Comparison of ENCODE assay signal across 7 cellular contexts in the genomic region with DNA sequence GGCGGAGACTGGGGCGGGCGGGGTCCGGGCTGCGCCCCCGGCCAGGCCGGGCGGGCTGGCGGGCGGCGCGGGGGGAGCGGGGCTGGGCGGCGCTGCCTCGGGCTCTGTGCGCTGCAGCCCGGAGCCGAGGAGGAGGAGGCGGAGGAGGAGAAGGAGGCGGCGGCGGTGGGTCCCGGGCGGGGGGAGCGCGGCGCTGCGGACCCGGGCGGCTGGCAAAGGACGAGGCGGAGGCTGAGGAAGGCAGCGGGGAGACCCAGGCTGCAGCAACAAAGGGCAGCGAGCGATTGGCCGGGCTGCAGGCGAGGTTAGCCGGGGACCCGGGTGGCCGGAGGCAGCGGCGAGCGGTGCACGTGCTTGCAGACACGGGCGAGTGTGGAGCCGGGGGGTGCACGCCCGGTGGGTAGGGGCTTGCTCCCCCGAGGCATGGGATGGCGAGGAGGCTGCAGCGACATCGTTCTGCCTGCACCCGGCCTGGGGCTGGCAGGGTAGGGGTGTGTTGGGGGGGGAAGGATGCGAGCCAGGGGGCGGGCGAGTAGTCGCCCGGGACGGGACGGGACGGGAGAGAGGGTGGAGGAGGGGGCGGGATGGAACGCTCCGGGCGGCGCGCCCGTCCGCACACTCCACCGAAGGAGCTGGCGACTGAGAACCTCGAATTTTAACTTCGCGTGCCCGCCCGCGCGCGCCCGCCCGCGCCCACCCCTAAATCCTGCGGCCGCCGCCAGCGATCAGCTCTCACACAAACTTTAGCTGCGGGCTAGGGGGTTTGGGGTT. TPM values are rescaled to one million over a fixed set of nuclear protein-coding genes. Genes with fewer than 3 reads are reported as not detected.
DNase-seq lines count a peak whose midpoint lies in the region; ATAC-seq, FAIRE-seq and TF ChIP-seq lines count a peak whose summit lies in the region.

No MANE protein-coding gene starts in this region.

- 3% methylated on average over 41 of the region's 89 CpGs for WGBS in SK-N-SH (ENCODE audit: low lambda C conversion rate)

- H3K9me3 ChIP-seq in SK-N-SH = no peaks in the 10 kb centered on the region

- peaks cover 27% of the 10 kb centered on the region for H3F3A ChIP-seq in SK-N-SH (replicated peaks; ENCODE audit: insufficient read depth)

- TF ChIP-seq RAD21 in SK-N-SH (IDR thresholded peaks at IDR 0.05; ENCODE audit: low read length) = peak; percentile 39

- H3K27ac ChIP-seq in SK-N-SH (ENCODE audit: low read depth in 2 of 2, low read length in 1 of 2) = peak overlapping the region; percentile 73 to 97

- TF ChIP-seq CTCF in SK-N-SH (IDR thresholded peaks at IDR 0.05) (no peak), brain (conservative IDR thresholded peaks at IDR 0.05) (no peak)

- DNase-seq in GM12891 (ENCODE audit: insufficient read length, low spot score) (no peak), SK-N-SH (peak; percentile 88), immature natural killer cell (peak; percentile 49 to 60 (median 55))
- peak; percentile 29 to 36 for DNase-seq in stimulated activated CD4-positive, alpha-beta T cell treated with anti-CD3 and anti-CD28 coated beads, Interleukin-15, amount 100 ng/mL, for 1 hour (ENCODE audit: low read depth in 1 of 2, low spot score in 1 of 2)

- H4K20me1 ChIP-seq in SK-N-SH (ENCODE audit: insufficient read depth) = peaks cover 15% of the 10 kb centered on the region

- peak overlapping the region; percentile 93; the same call in 1 of the 2 replicates for H3K4me2 ChIP-seq in SK-N-SH

- CTCF ChIA-PET in SK-N-SH (lab: Yijun Ruan, JAX) = interaction anchor here (0.6 to 1.6 kb wide), 5 partner anchors 194 to 581 kb away, joined by 3 to 5 read pairs (median 3); no protein-coding TSS in a partner anchor

- ATAC-seq in HG03045 (IDR thresholded peaks at IDR 0.05; ENCODE audit: unreplicated experiment) = peak; percentile 1
- ATAC-seq in GM21786 (IDR thresholded peaks at IDR 0.05; ENCODE audit: unreplicated experiment) = no peak

- peak overlapping the region; percentile 83 for H3K9ac ChIP-seq in SK-N-SH

- no peaks in the 10 kb centered on the region for H3K9me2 ChIP-seq in SK-N-SH

- TF ChIP-seq EP300 in SK-N-SH (IDR thresholded peaks at IDR 0.05; ENCODE audit: borderline replicate concordance in 1 of 2, low read depth in 1 of 2, low read length in 1 of 2) = no peak

- H3K27ac Mint-ChIP-seq in brain (peak overlapping the region; percentile 90 to 99 (median 97)), immature natural killer cell (peak overlapping the region; percentile 62 to 99 (median 96))

- POLR2A ChIA-PET in SK-N-SH (lab: Yijun Ruan, JAX) = interaction anchor here (0.6 to 2.3 kb wide), 8 partner anchors 30 to 408 kb away, joined by 3 to 10 read pairs (median 4); no protein-coding TSS in a partner anchor

- H3K79me2 ChIP-seq in SK-N-SH (ENCODE audit: insufficient read depth) = peaks cover 35% of the 10 kb centered on the region

- H3K36me3 ChIP-seq in SK-N-SH (replicated peaks in 1 of 2; ENCODE audit: control insufficient read depth in 1 of 2, insufficient read depth in 2 of 2, low read length in 1 of 2) = peaks cover 0 to 5% of the 10 kb centered on the region in 2 experiments

- H3K9me3 Mint-ChIP-seq in brain = peaks cover 3 to 22% (median 11%) of the 10 kb centered on the region in 5 experiments
- H3K9me3 Mint-ChIP-seq in immature natural killer cell = no peaks in the 10 kb centered on the region

- H3K4me3 Mint-ChIP-seq in brain (peak overlapping the region; percentile 88 to 96 (median 91)), immature natural killer cell (peak overlapping the region; percentile 90 to 97 (median 95))

- H3K27me3 Mint-ChIP-seq in brain (no peaks in the 10 kb centered on the region), immature natural killer cell (ENCODE audit: low read depth in 3 of 3) (peaks cover 7 to 18% (median 13%) of the 10 kb centered on the region in 3 donors)

- peaks cover 62% of the 10 kb centered on the region for H3K4me1 Mint-ChIP-seq in brain
- peaks cover 49 to 52% of the 10 kb centered on the region in 2 donors for H3K4me1 Mint-ChIP-seq in immature natural killer cell

- peak overlapping the region; percentile 86 to 95 for H3K4me3 ChIP-seq in SK-N-SH (ENCODE audit: low read depth in 2 of 2, low read length in 1 of 2)

- 0 out of 2 replicates have a peak, but pooled peaks have one; percentile 18 for TF ChIP-seq POLR2A in GM12891 (IDR thresholded peaks at IDR 0.05; ENCODE audit: low read depth, low read length)

- FAIRE-seq in GM12891 (lab: Jason Lieb, UNC) = no peak

- H2AFZ ChIP-seq in SK-N-SH (ENCODE audit: low read depth) = peak overlapping the region; percentile 64; the same call in 1 of the 2 replicates

- H3K36me3 Mint-ChIP-seq in brain = peaks cover 27% of the 10 kb centered on the region
- H3K36me3 Mint-ChIP-seq in immature natural killer cell = no peaks in the 10 kb centered on the region

- peaks cover 31 to 33% of the 10 kb centered on the region in 2 experiments for H3K4me1 ChIP-seq in SK-N-SH (ENCODE audit: control insufficient read depth in 1 of 2, insufficient read depth in 2 of 2, low read depth in 1 of 2, low read length in 1 of 2)

- no peaks in the 10 kb centered on the region for H3K27me3 ChIP-seq in SK-N-SH (ENCODE audit: insufficient read depth)

TF ChIP-seq in GM12891, 5 proteins besides CTCF, POLR2A, EP300 and RAD21:
- TF ChIP-seq POU2F2 (IDR thresholded peaks at IDR 0.05; ENCODE audit: low read depth, low read length) (no peak), SPI1 (IDR thresholded peaks at IDR 0.05; ENCODE audit: low read depth, low read length) (no peak), POLR2AphosphoS5 (IDR thresholded peaks at IDR 0.05; ENCODE audit: low read depth, low read length) (no peak), PAX5 (IDR thresholded peaks at IDR 0.05; ENCODE audit: insufficient read depth, low read length, severe bottlenecking) (peak; percentile 65), TAF1 (IDR thresholded peaks at IDR 0.05; ENCODE audit: low read depth, low read length) (0 out of 2 replicates have a peak, but pooled peaks have one; percentile 32)

TF ChIP-seq in SK-N-SH, 30 proteins besides CTCF, POLR2A, EP300 and RAD21 (continues in another document):
- TF ChIP-seq CHD2 (IDR thresholded peaks at IDR 0.05; ENCODE audit: low read length, partially characterized antibody) (no peak), FOXJ3 (CRISPR knock-in tag; IDR thresholded peaks at IDR 0.05) (no peak), JUND (IDR thresholded peaks at IDR 0.05) (no peak), TCF12 (IDR thresholded peaks at IDR 0.05) (peak; percentile 3; the same call in 1 of the 2 replicates), RCOR1 (IDR thresholded peaks at IDR 0.05; ENCODE audit: low read length) (peak; percentile 36; the same call in 1 of the 2 replicates), TAF1 (IDR thresholded peaks at IDR 0.05; ENCODE audit: borderline replicate concordance, low read depth, low read length) (peak; percentile 62; the same call in 1 of the 2 replicates), POLR2AphosphoS5 (IDR thresholded peaks at IDR 0.05; ENCODE audit: low read depth, low read length) (peak; percentile 20; the same call in 1 of the 2 replicates), RXRA (IDR thresholded peaks at IDR 0.05; ENCODE audit: borderline replicate concordance, low read depth) (no peak; the same call in 1 of the 2 replicates), MEF2A (IDR thresholded peaks at IDR 0.05; ENCODE audit: borderline replicate concordance, low read depth) (no peak), SMC3 (IDR thresholded peaks at IDR 0.05; ENCODE audit: low read depth, low read length) (no peak; the same call in 1 of the 2 replicates)
- TF ChIP-seq, protein P1, sequence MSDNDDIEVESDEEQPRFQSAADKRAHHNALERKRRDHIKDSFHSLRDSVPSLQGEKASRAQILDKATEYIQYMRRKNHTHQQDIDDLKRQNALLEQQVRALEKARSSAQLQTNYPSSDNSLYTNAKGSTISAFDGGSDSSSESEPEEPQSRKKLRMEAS (IDR thresholded peaks at IDR 0.05; ENCODE audit: low read depth) = peak; percentile 77
- TF ChIP-seq, protein P2, sequence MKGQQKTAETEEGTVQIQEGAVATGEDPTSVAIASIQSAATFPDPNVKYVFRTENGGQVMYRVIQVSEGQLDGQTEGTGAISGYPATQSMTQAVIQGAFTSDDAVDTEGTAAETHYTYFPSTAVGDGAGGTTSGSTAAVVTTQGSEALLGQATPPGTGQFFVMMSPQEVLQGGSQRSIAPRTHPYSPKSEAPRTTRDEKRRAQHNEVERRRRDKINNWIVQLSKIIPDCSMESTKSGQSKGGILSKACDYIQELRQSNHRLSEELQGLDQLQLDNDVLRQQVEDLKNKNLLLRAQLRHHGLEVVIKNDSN (IDR thresholded peaks at IDR 0.05; ENCODE audit: borderline replicate concordance, low read depth) = no peak
- TF ChIP-seq, protein P3, sequence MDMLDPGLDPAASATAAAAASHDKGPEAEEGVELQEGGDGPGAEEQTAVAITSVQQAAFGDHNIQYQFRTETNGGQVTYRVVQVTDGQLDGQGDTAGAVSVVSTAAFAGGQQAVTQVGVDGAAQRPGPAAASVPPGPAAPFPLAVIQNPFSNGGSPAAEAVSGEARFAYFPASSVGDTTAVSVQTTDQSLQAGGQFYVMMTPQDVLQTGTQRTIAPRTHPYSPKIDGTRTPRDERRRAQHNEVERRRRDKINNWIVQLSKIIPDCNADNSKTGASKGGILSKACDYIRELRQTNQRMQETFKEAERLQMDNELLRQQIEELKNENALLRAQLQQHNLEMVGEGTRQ (IDR thresholded peaks at IDR 0.05; ENCODE audit: borderline replicate concordance, low read depth, low read length) = no peak

RNA-seq across cellular contexts. Expression of a gene that starts 0.8 kb away (rescaled TPM):
- polyA plus RNA-seq in GM12891 (2012; ENCODE audit: low read depth, missing spikeins) = 9.2 TPM
- polyA plus RNA-seq in SK-N-SH (2012; rRNA removed) (4.3 and 4.6 TPM in 2 replicates), brain (ENCODE audit: insufficient read depth, low read depth, low replicate concordance) (16.7 TPM), immature natural killer cell (10 to 100 TPM in 2 of 3 donors, 1 to 10 TPM in 1; 9.9 to 55.7 (median 20.2) TPM)
- 5.8 and 6.1 TPM in 2 replicates for polyA plus RNA-seq in SK-N-SH (2012; cell fraction: cytosol; rRNA removed)
- polyA plus RNA-seq in SK-N-SH (2012; cell fraction: nucleus; rRNA removed) = 11.5 and 13.6 TPM in 2 replicates
